Comparison of ENCODE assay signal across 20 cellular contexts in genomic region chr7:46209611-46210170, GRCh38.
"Had no signal": no experiment of that assay in that cellular context is flagged by ENCODE, and none has a peak within 500 bp of the region (broad histone marks: within the 10 kb centered on the region; RNA-seq: fewer than 3 reads in every experiment).

No MANE protein-coding gene starts in this region.

- H3K9ac ChIP-seq: parathyroid adenoma had no signal

- H3K36me3 ChIP-seq: gastroesophageal sphincter, heart left ventricle, left lung, stomach, thyroid gland had no signal

- H3K4me1 ChIP-seq: gastroesophageal sphincter, left lung, parathyroid adenoma, thyroid gland had no signal

- H3K27me3 ChIP-seq: gastroesophageal sphincter, heart left ventricle, hepatocyte, left lung, stomach, thyroid gland had no signal

- H3K27ac Mint-ChIP-seq: effector memory CD8-positive, alpha-beta T cell; naive thymus-derived CD8-positive, alpha-beta T cell; type B pancreatic cell had no signal

- H3K4me3 Mint-ChIP-seq: effector memory CD8-positive, alpha-beta T cell; naive thymus-derived CD8-positive, alpha-beta T cell; type B pancreatic cell had no signal

- H2AFZ ChIP-seq: hepatocyte, parathyroid adenoma had no signal

- H3K4me2 ChIP-seq: hepatocyte, smooth muscle cell had no signal

- H3K4me1 Mint-ChIP-seq: naive thymus-derived CD8-positive, alpha-beta T cell had no signal

- H3K4me3 ChIP-seq: coronary artery, gastroesophageal sphincter, heart left ventricle, hepatocyte, left lung, smooth muscle cell, stomach, thyroid gland had no signal

- H3K9me3 ChIP-seq: gastroesophageal sphincter, heart left ventricle, left lung, stomach, thyroid gland had no signal

- ATAC-seq: effector memory CD8-positive, alpha-beta T cell; gastroesophageal sphincter; left cardiac atrium; left lung; naive thymus-derived CD8-positive, alpha-beta T cell; sciatic nerve had no signal

- H3K27ac ChIP-seq: coronary artery, gastroesophageal sphincter, hepatocyte, left lung, parathyroid adenoma, thyroid gland had no signal

- DNase-seq: effector memory CD8-positive, alpha-beta T cell; heart left ventricle; left cardiac atrium; left lung; naive thymus-derived CD8-positive, alpha-beta T cell; stimulated activated CD4-positive, alpha-beta T cell treated with anti-CD3 and anti-CD28 coated beads, Interleukin-12 subunit alpha, Interleukin-12 subunit beta, amount 100 ng/mL, for 4 hours; stimulated activated CD4-positive, alpha-beta T cell treated with anti-CD3 and anti-CD28 coated beads, Interleukin-1b, Interleukin-23, amount 100 ng/mL, for 48 hours; stimulated activated CD4-positive, alpha-beta T cell treated with anti-CD3 and anti-CD28 coated beads, Interleukin-4, amount 100 ng/mL, for 1 hour; stimulated activated CD8-positive, alpha-beta memory T cell treated with anti-CD3 and anti-CD28 coated beads, Interleukin-4, amount 100 ng/mL, for 48 hours; stimulated activated naive CD4-positive, alpha-beta T cell; stomach; thyroid gland had no signal

- H3K36me3 Mint-ChIP-seq: type B pancreatic cell had no signal

- H3K79me2 ChIP-seq: hepatocyte, parathyroid adenoma had no signal

- H3K27me3 Mint-ChIP-seq: effector memory CD8-positive, alpha-beta T cell; progenitor cell of endocrine pancreas; type B pancreatic cell had no signal
